In genomic region chr11:123407124-123407995, GRCh38 we compare ENCODE assay signal across 8 cellular contexts. TPM values are rescaled to one million over a fixed set of nuclear protein-coding genes. Genes with fewer than 3 reads are reported as not detected.
DNase-seq lines count a peak whose midpoint lies in the region; ATAC-seq and TF ChIP-seq lines count a peak whose summit lies in the region.

No MANE protein-coding gene starts in this region.

- peak overlapping the region; percentile 68 for H3K4me3 Mint-ChIP-seq in activated T-helper 17 cell treated with anti-CD3 and anti-CD28 coated beads, Interleukin-2, amount 50 U/mL, for 72 hours
- H3K4me3 Mint-ChIP-seq in glutamatergic neuron (ENCODE audit: unreplicated experiment) = no peak overlapping the region

- ATAC-seq in Right ventricle myocardium inferior (peak; percentile 51), GM21717 (IDR thresholded peaks at IDR 0.05; ENCODE audit: unreplicated experiment) (no peak)
- peak; percentile 74 for ATAC-seq in activated T-helper 17 cell treated with anti-CD3 and anti-CD28 coated beads, Interleukin-2, amount 50 U/mL, for 72 hours (replicated peaks)

- H3K36me3 ChIP-seq in HUES48 (ENCODE audit: control insufficient read depth, insufficient read depth, low read length) (no peaks in the 10 kb centered on the region), Peyer's patch (no peaks in the 10 kb centered on the region)

- TF ChIP-seq CTCF in Peyer's patch (IDR thresholded peaks at IDR 0.05) (peak in 5 of 6 experiments; percentile 33 to 87 (median 86)), glutamatergic neuron (IDR thresholded peaks at IDR 0.05; ENCODE audit: partially characterized antibody, unreplicated experiment) (peak; percentile 45)

- peaks cover 10% of the 10 kb centered on the region for H3K4me1 Mint-ChIP-seq in activated T-helper 17 cell treated with anti-CD3 and anti-CD28 coated beads, Interleukin-2, amount 50 U/mL, for 72 hours
- peaks cover 13% of the 10 kb centered on the region for H3K4me1 Mint-ChIP-seq in glutamatergic neuron (ENCODE audit: low read depth, unreplicated experiment)

- H3K9me3 ChIP-seq in HUES48 (ENCODE audit: control insufficient read depth, insufficient read depth, low read length) = no peaks in the 10 kb centered on the region
- peaks cover 0 to 6% (median 0%) of the 10 kb centered on the region in 4 donors for H3K9me3 ChIP-seq in Peyer's patch

- H3K9me3 Mint-ChIP-seq in activated T-helper 17 cell treated with anti-CD3 and anti-CD28 coated beads, Interleukin-2, amount 50 U/mL, for 72 hours = no peaks in the 10 kb centered on the region
- peaks cover 2% of the 10 kb centered on the region for H3K9me3 Mint-ChIP-seq in glutamatergic neuron (ENCODE audit: unreplicated experiment)

- TF ChIP-seq POLR2A in Peyer's patch (IDR thresholded peaks at IDR 0.05) = no peak

- peaks cover 37% of the 10 kb centered on the region for H3K27me3 ChIP-seq in HUES48 (ENCODE audit: control insufficient read depth, insufficient read depth, low read length)
- no peaks in the 10 kb centered on the region for H3K27me3 ChIP-seq in Peyer's patch

- no peaks in the 10 kb centered on the region for H3K36me3 Mint-ChIP-seq in activated T-helper 17 cell treated with anti-CD3 and anti-CD28 coated beads, Interleukin-2, amount 50 U/mL, for 72 hours (ENCODE audit: low read depth)
- no peaks in the 10 kb centered on the region for H3K36me3 Mint-ChIP-seq in glutamatergic neuron (ENCODE audit: unreplicated experiment)

- H3K27ac ChIP-seq in HUES48 (ENCODE audit: low read depth, low read length) = peak overlapping the region; percentile 75
- H3K27ac ChIP-seq in Peyer's patch = no peak overlapping the region

- H3K4me3 ChIP-seq in HUES48 (ENCODE audit: low read depth, low read length) = no peak overlapping the region
- H3K4me3 ChIP-seq in Peyer's patch = no peak overlapping the region

- peaks cover 4% of the 10 kb centered on the region for H3K27me3 Mint-ChIP-seq in activated T-helper 17 cell treated with anti-CD3 and anti-CD28 coated beads, Interleukin-2, amount 50 U/mL, for 72 hours
- peaks cover 3% of the 10 kb centered on the region for H3K27me3 Mint-ChIP-seq in glutamatergic neuron (ENCODE audit: unreplicated experiment)

- H3K4me1 ChIP-seq in HUES48 (ENCODE audit: control insufficient read depth, insufficient read depth, low read length) (peaks cover 31% of the 10 kb centered on the region), Peyer's patch (peaks cover 0 to 18% (median 4%) of the 10 kb centered on the region in 4 donors)

- DNase-seq in Right ventricle myocardium inferior (ENCODE audit: missing footprints) = no peak
- no peak for DNase-seq in cardiac septum (ENCODE audit: low spot score)
- DNase-seq in Peyer's patch = peak; percentile 35 to 90 (median 62)
- DNase-seq in glutamatergic neuron = no peak
- DNase-seq in pulmonary artery endothelial cell (ENCODE audit: low read depth, low spot score) = peak; percentile 39

- H3K9ac ChIP-seq in HUES48 (ENCODE audit: low read depth, low read length) = no peak overlapping the region

- H3K27ac Mint-ChIP-seq in activated T-helper 17 cell treated with anti-CD3 and anti-CD28 coated beads, Interleukin-2, amount 50 U/mL, for 72 hours = no peak overlapping the region
- H3K27ac Mint-ChIP-seq in glutamatergic neuron (ENCODE audit: unreplicated experiment) = no peak overlapping the region

- intact Hi-C loops in Right ventricle myocardium inferior (cut with DNase I) (loop anchor here (1.0 to 2.0 kb wide), 2 partner anchors 71 to 105 kb away; no protein-coding TSS in a partner anchor), cardiac septum (cut with DNase I) (loop anchor here (1.0 kb wide), 1 partner anchor 71 kb away; no protein-coding TSS in a partner anchor)

RNA-seq across cellular contexts. Expression of gene GRAMD1B, which starts 22.7 kb away (rescaled TPM):
- 17.6 TPM for total RNA-seq in Right ventricle myocardium inferior
- 15.3 TPM for total RNA-seq in cardiac septum
- 100 to 1,000 TPM in 3 of 4 donors, 10 to 100 TPM in 1; 31.4 to 152 (median 123) TPM for total RNA-seq in Peyer's patch
- 10 to 100 TPM; 41.7 to 78.3 TPM for total RNA-seq in activated T-helper 17 cell treated with anti-CD3 and anti-CD28 coated beads, Interleukin-2, amount 50 U/mL, for 72 hours
- 12.2 TPM for total RNA-seq in glutamatergic neuron (ENCODE audit: unreplicated experiment)
- 2.8 and 4.5 TPM in 2 replicates for total RNA-seq in pulmonary artery endothelial cell

Comparison
In these comparisons a context has a peak if more than half of its experiments do, and no peak if none do; other contexts are left out.
1. DNase-seq: peak in Peyer's patch (3 of 3) and pulmonary artery endothelial cell (single experiment); none in Right ventricle myocardium inferior (single experiment), cardiac septum (single experiment) and glutamatergic neuron (single experiment).